In the genomic region with DNA sequence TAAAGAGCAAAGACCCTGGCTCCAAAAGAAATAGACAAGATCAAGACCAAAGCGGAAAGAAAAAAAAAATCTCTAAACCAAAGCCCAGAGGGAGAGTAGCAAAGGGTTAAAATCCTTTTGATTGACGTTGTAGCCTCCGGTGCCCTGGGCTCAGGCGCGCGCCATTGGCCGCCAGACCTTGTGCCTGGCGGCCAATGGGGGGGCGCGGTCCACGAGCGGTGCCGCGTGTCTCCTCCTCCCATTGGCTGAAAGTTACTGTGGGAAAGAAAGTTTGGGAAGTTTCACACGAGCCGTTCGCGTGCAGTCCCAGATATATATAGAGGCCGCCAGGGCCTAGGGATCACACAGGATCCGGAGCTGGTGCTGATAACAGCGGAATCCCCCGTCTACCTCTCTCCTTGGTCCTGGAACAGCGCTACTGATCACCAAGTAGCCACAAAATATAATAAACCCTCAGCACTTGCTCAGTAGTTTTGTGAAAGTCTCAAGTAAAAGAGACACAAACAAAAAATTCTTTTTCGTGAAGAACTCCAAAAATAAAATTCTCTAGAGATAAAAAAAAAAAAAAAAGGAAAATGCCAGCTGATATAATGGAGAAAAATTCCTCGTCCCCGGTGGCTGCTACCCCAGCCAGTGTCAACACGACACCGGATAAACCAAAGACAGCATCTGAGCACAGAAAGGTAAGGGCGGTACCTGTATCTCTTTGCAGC, we compare ENCODE assay signal across 8 cellular contexts. TPM values are rescaled to one million over a fixed set of nuclear protein-coding genes. Genes with fewer than 3 reads are reported as not detected.
A peak's percentile ranks its signal among the peaks of the same experiment; 100 is the strongest.
DNase-seq lines count a peak whose midpoint lies in the region; ATAC-seq and TF ChIP-seq lines count a peak whose summit lies in the region.

A gene with protein sequence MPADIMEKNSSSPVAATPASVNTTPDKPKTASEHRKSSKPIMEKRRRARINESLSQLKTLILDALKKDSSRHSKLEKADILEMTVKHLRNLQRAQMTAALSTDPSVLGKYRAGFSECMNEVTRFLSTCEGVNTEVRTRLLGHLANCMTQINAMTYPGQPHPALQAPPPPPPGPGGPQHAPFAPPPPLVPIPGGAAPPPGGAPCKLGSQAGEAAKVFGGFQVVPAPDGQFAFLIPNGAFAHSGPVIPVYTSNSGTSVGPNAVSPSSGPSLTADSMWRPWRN (plus strand): TSS at position 343 of the 713 bp plus-strand sequence. CDS start 233 bp downstream, at position 576.

- peaks cover 10% of the 10 kb centered on the region for H3K36me3 Mint-ChIP-seq in CD4-positive, alpha-beta T cell (ENCODE audit: low read depth)

- no peaks in the 10 kb centered on the region for H3K9me3 ChIP-seq in CD4-positive, alpha-beta T cell (ENCODE audit: control insufficient read depth, low read length)
- no peaks in the 10 kb centered on the region for H3K9me3 ChIP-seq in heart left ventricle

- POLR2A ChIA-PET in CD4-positive, alpha-beta T cell (lab: Charles Lee), result interaction anchor here (0.9 to 1.5 kb wide), 2 partner anchors 65 to 355 kb away, joined by 3 to 4 read pairs; no protein-coding TSS in a partner anchor

- H3K36me3 ChIP-seq in heart left ventricle, result peaks cover 0 to 6% (median 0%) of the 10 kb centered on the region in 9 donors

- DNase-seq in CD4-positive, alpha-beta T cell, result peak in 2 of 10 experiments; percentile 12 to 13
- DNase-seq in LHCN-M2 (ENCODE audit: low read depth), result peak; percentile 92
- DNase-seq in RKO (ENCODE audit: low spot score), result peak; percentile 95
- peak in 55 of 58 donors; percentile 28 to 92 (median 75) for DNase-seq in anterior cingulate cortex (lab: John Stamatoyannopoulos, UW)
- DNase-seq in heart left ventricle, result peak; percentile 94 to 97 (median 96)
- peak; percentile 63 for DNase-seq in omental fat pad (ENCODE audit: low spot score)

- CTCF ChIA-PET in CD4-positive, alpha-beta T cell (lab: Charles Lee), result interaction anchor here (1.0 kb wide), 1 partner anchor 180 kb away, joined by 3 read pairs; no protein-coding TSS in a partner anchor

- H3K4me3 Mint-ChIP-seq in CD4-positive, alpha-beta T cell, result peak within 1 kb of the TSS; percentile 91

- no peaks in the 10 kb centered on the region for H3K9me3 Mint-ChIP-seq in CD4-positive, alpha-beta T cell

- peak; percentile 53 to 95 for TF ChIP-seq POLR2A in heart left ventricle (IDR thresholded peaks at IDR 0.05)

- peak within 1 kb of the TSS; percentile 58 to 92 (median 76) for H3K4me3 ChIP-seq in heart left ventricle

- H3K27ac ChIP-seq in CD4-positive, alpha-beta T cell (ENCODE audit: low read depth, low read length), result no peak within 1 kb of the TSS
- H3K27ac ChIP-seq in heart left ventricle, result peak within 1 kb of the TSS; percentile 88 to 99 (median 97)

- H3K27me3 ChIP-seq in CD4-positive, alpha-beta T cell (ENCODE audit: control insufficient read depth, insufficient read depth, low read length), result peaks cover 63% of the 10 kb centered on the region
- H3K27me3 ChIP-seq in heart left ventricle, result peaks cover 0 to 63% (median 0%) of the 10 kb centered on the region in 9 donors

- peak within 1 kb of the TSS; percentile 88 for H3K27ac Mint-ChIP-seq in CD4-positive, alpha-beta T cell

- H3K4me1 ChIP-seq in heart left ventricle, result peaks cover 4 to 68% (median 44%) of the 10 kb centered on the region in 12 donors

- ATAC-seq in CD4-positive, alpha-beta T cell (ENCODE audit: poor library complexity), result peak; percentile 44
- ATAC-seq in GM19395 (IDR thresholded peaks at IDR 0.05; ENCODE audit: unreplicated experiment), result peak; percentile 24
- peak; percentile 73 to 86 (median 83) for ATAC-seq in heart left ventricle
- ATAC-seq in omental fat pad (ENCODE audit: low FRiP score), result peak; percentile 59
- no peak for ATAC-seq in GM18873 (IDR thresholded peaks at IDR 0.05; ENCODE audit: low FRiP score, unreplicated experiment)

- WGBS in heart left ventricle, 4 donors, result 1 to 2% (median 1%) methylated on average over 28 to 29 of the region's 29 CpGs

- peaks cover 61% of the 10 kb centered on the region for H3K4me1 Mint-ChIP-seq in CD4-positive, alpha-beta T cell (ENCODE audit: low read depth)

- peaks cover 56% of the 10 kb centered on the region for H3K27me3 Mint-ChIP-seq in CD4-positive, alpha-beta T cell

- TF ChIP-seq CTCF in CD4-positive, alpha-beta T cell (IDR thresholded peaks at IDR 0.05), result no peak
- TF ChIP-seq CTCF in heart left ventricle (IDR thresholded peaks at IDR 0.05), result no peak
- TF ChIP-seq CTCF in omental fat pad (IDR thresholded peaks at IDR 0.05), result no peak

- intact Hi-C loops in CD4-positive, alpha-beta T cell (cut with DNase I, micrococcal nuclease), result loop anchor here (2.0 to 10.0 kb wide), 5 partner anchors 161 to 469 kb away; a partner anchor contains a TSS
- intact Hi-C loops in heart left ventricle (cut with DNase I), result loop anchor here (1.0 to 10.0 kb wide), 15 partner anchors 61 to 355 kb away; no protein-coding TSS in a partner anchor

RNA-seq across cellular contexts. Expression of the gene that starts here (rescaled TPM):
- total RNA-seq in CD4-positive, alpha-beta T cell, result 1 to 10 TPM in 1 of 2 experiments, under 1 TPM in 1; 0.89 to 1.5 TPM
- 0.52 and 1.2 TPM in 2 replicates for total RNA-seq in LHCN-M2 (2014; rRNA removed)
- 0.09 TPM for polyA plus RNA-seq in LHCN-M2 (2012)
- total RNA-seq in heart left ventricle, result 10 to 100 TPM in 7 of 9 donors, 1 to 10 TPM in 2; 9.2 to 32.3 (median 19.2) TPM
- 10 to 100 TPM in 1 of 2 donors, 1 to 10 TPM in 1; 9.2 to 11.7 TPM for polyA plus RNA-seq in heart left ventricle
- 10 to 100 TPM in 3 of 4 donors, 1 to 10 TPM in 1; 8.3 to 23.9 (median 12.7) TPM for total RNA-seq in omental fat pad
